9 cellular contexts compared by ENCODE assay signal in genomic region chr6:110816677-110817076, GRCh38. TPM values are rescaled to one million over a fixed set of nuclear protein-coding genes. Genes with fewer than 3 reads are reported as not detected.
DNase-seq lines count a peak whose midpoint lies in the region; ATAC-seq and TF ChIP-seq lines count a peak whose summit lies in the region.
"Had no signal": no experiment of that assay in that cellular context is flagged by ENCODE, and none has a peak within 500 bp of the region (broad histone marks: within the 10 kb centered on the region; RNA-seq: fewer than 3 reads in every experiment).

No MANE protein-coding gene starts in this region.

- peak overlapping the region; percentile 93 for H3K27ac ChIP-seq in effector memory CD4-positive, alpha-beta T cell (ENCODE audit: insufficient read depth, low read length, poor library complexity, severe bottlenecking)
- H3K27ac ChIP-seq in stomach = peak overlapping the region in 3 of 5 donors; percentile 95 to 98 (median 96)

- H3K4me1 ChIP-seq in effector memory CD4-positive, alpha-beta T cell (ENCODE audit: control insufficient read depth, insufficient read depth, low read length, poor library complexity, severe bottlenecking) = peaks cover 5% of the 10 kb centered on the region
- H3K4me1 ChIP-seq in stomach = peaks cover 0 to 40% (median 18%) of the 10 kb centered on the region in 4 donors

- no peak for TF ChIP-seq POLR2A in stomach (IDR thresholded peaks at IDR 0.05)

- no peak for ATAC-seq in left ventricle myocardium superior

- H3K27me3 ChIP-seq in effector memory CD4-positive, alpha-beta T cell (replicated peaks; ENCODE audit: control insufficient read depth, insufficient read depth, low read length, poor library complexity, severe bottlenecking) = no peaks in the 10 kb centered on the region
- no peaks in the 10 kb centered on the region for H3K27me3 ChIP-seq in stomach
- H3K27me3 ChIP-seq: ovary had no signal

- DNase-seq in activated CD8-positive, alpha-beta memory T cell treated with anti-CD3 and anti-CD28 coated beads, Interleukin-2, amount 50 U/mL, for 48 hours = peak; percentile 54
- DNase-seq in activated CD8-positive, alpha-beta memory T cell treated with anti-CD3 and anti-CD28 coated beads for 24 hours = no peak
- DNase-seq in OCI-M1 (lab: John Stamatoyannopoulos, UW) (peak; percentile 62), stomach (no peak), kidney glomerular epithelial cell (lab: John Stamatoyannopoulos, UW) (no peak), glomerular visceral epithelial cell (ENCODE audit: extremely low spot score) (no peak), left ventricle myocardium superior (no peak)
- DNase-seq in effector memory CD4-positive, alpha-beta T cell = no peak

- no peaks in the 10 kb centered on the region for H3K9me3 ChIP-seq in effector memory CD4-positive, alpha-beta T cell (ENCODE audit: control insufficient read depth, low read length)
- H3K9me3 ChIP-seq in stomach = no peaks in the 10 kb centered on the region
- H3K9me3 ChIP-seq: ovary had no signal

- no peak for TF ChIP-seq CTCF in stomach (IDR thresholded peaks at IDR 0.05)

- no peak for TF ChIP-seq EP300 in stomach (IDR thresholded peaks at IDR 0.05)

- intact Hi-C loops in stomach (cut with DNase I; ENCODE audit: low total_unique reads) = loop anchor here (10.0 kb wide), 1 partner anchor 138 kb away; the partner anchor contains the start of gene GTF3C6
- intact Hi-C loops in left ventricle myocardium superior (cut with micrococcal nuclease) = loop anchor here (5.0 kb wide), 1 partner anchor 61 kb away; no protein-coding TSS in a partner anchor

- no peaks in the 10 kb centered on the region for H3K36me3 ChIP-seq in effector memory CD4-positive, alpha-beta T cell (ENCODE audit: control insufficient read depth, insufficient read depth, low read length)
- no peaks in the 10 kb centered on the region for H3K36me3 ChIP-seq in stomach
- H3K36me3 ChIP-seq: ovary had no signal

- no peak overlapping the region for H3K4me3 ChIP-seq in effector memory CD4-positive, alpha-beta T cell (ENCODE audit: insufficient read depth, low read depth, low read length, poor library complexity, severe bottlenecking)
- H3K4me3 ChIP-seq in stomach = no peak overlapping the region

- 67 to 79% (median 78%) methylated on average over 4 of the region's 4 CpGs for WGBS in stomach, 5 donors

RNA-seq across cellular contexts. Expression of gene CDK19, which starts 1.4 kb away (rescaled TPM):
- total RNA-seq in stomach = 10 to 100 TPM in 3 of 5 donors, 1 to 10 TPM in 2; 5.5 to 23.5 (median 13.4) TPM
- 1 to 10 TPM; 5.4 to 7.3 (median 5.9) TPM for polyA plus RNA-seq in stomach
- 11.0 TPM for total RNA-seq in left ventricle myocardium superior

RNA-seq across cellular contexts. Expression of gene AMD1, which starts 57.9 kb away (rescaled TPM):
- total RNA-seq in stomach = 100 to 1,000 TPM in 2 of 5 donors, 10 to 100 TPM in 2, 1 to 10 TPM in 1; 8.4 to 179 (median 57.6) TPM
- 10 to 100 TPM; 21.7 to 53.3 (median 47.5) TPM for polyA plus RNA-seq in stomach
- 89.3 TPM for total RNA-seq in left ventricle myocardium superior

Comparison
In these comparisons a context has a peak if more than half of its experiments do, and no peak if none do; other contexts are left out.
1. DNase-seq: peak in activated CD8-positive, alpha-beta memory T cell treated with anti-CD3 and anti-CD28 coated beads, Interleukin-2, amount 50 U/mL, for 48 hours (single experiment) and OCI-M1 (single experiment); none in activated CD8-positive, alpha-beta memory T cell treated with anti-CD3 and anti-CD28 coated beads for 24 hours (single experiment), effector memory CD4-positive, alpha-beta T cell (0 of 3), stomach (single experiment), kidney glomerular epithelial cell (single experiment), glomerular visceral epithelial cell (single experiment) and left ventricle myocardium superior (single experiment).